Comparison of ENCODE assay signal across 24 cellular contexts in genomic region chr17:40777459-40777858, GRCh38. TPM values are rescaled to one million over a fixed set of nuclear protein-coding genes. Genes with fewer than 3 reads are reported as not detected.
"Had no signal": no experiment of that assay in that cellular context is flagged by ENCODE, and none has a peak within 500 bp of the region (broad histone marks: within the 10 kb centered on the region; RNA-seq: fewer than 3 reads in every experiment).

No MANE protein-coding gene starts in this region.

- H3K27ac ChIP-seq: adrenal gland had no signal

- H3K4me1 ChIP-seq: adrenal gland had no signal

- DNase-seq: activated CD4-positive, alpha-beta T cell treated with anti-CD3 and anti-CD28 coated beads for 48 hours; activated CD4-positive, alpha-beta T cell treated with anti-CD3 and anti-CD28 coated beads, Interleukin-2, amount 50 U/mL, for 4 hours; activated CD4-positive, CD25-positive, alpha-beta regulatory T cell treated with anti-CD3 and anti-CD28 coated beads, Interleukin-2, amount 50 U/mL, for 72 hours; activated CD8-positive, alpha-beta memory T cell treated with anti-CD3 and anti-CD28 coated beads, Interleukin-2, amount 50 U/mL, for 48 hours; activated CD8-positive, alpha-beta T cell treated with anti-CD3 and anti-CD28 coated beads, Interleukin-2, amount 10 ng/mL, durations not matched to agents 7 days and 5 days; activated naive CD4-positive, alpha-beta T cell treated with anti-CD3 and anti-CD28 coated beads, Interleukin-2, amount 50 U/mL, for 16 hours; activated naive CD8-positive, alpha-beta T cell treated with anti-CD3 and anti-CD28 coated beads, Interleukin-2, amount 10 ng/mL, durations not matched to agents 7 days and 5 days; activated T-cell treated with anti-CD3 and anti-CD28 coated beads, Interleukin-2, amount 50 U/mL, for 1 hour; adrenal gland; anterior cingulate cortex; cerebellar nuclear complex; Karpas-422; NCI-H1048; NCI-H2081 treated with DMSO at 0.1 percent for 48 hours; NCI-H2171 treated with DMSO at 0.1 percent for 48 hours; NCI-H446; NCI-H82; PC-3; SHP77 treated with DMSO at 0.1 percent for 48 hours; T-helper 17 cell; T-helper 9 cell had no signal

- H3K4me3 ChIP-seq: adrenal gland had no signal

- H3K36me3 ChIP-seq: adrenal gland had no signal

- H3K9me3 ChIP-seq: adrenal gland had no signal

RNA-seq across cellular contexts. Expression of gene KRT27, which starts 4.9 kb away (rescaled TPM):
- total RNA-seq: activated CD8-positive, alpha-beta T cell treated with anti-CD3 and anti-CD28 coated beads, Interleukin-2, amount 10 ng/mL, durations not matched to agents 7 days and 5 days; activated naive CD8-positive, alpha-beta T cell treated with anti-CD3 and anti-CD28 coated beads, Interleukin-2, amount 10 ng/mL, durations not matched to agents 7 days and 5 days; adrenal gland; cardiac septum; M059J; PC-3; T-helper 17 cell; WTC11 had no signal

RNA-seq across cellular contexts. Expression of gene KRT26, which starts 5.5 kb away (rescaled TPM):
- total RNA-seq: activated CD8-positive, alpha-beta T cell treated with anti-CD3 and anti-CD28 coated beads, Interleukin-2, amount 10 ng/mL, durations not matched to agents 7 days and 5 days; activated naive CD8-positive, alpha-beta T cell treated with anti-CD3 and anti-CD28 coated beads, Interleukin-2, amount 10 ng/mL, durations not matched to agents 7 days and 5 days; adrenal gland; cardiac septum; M059J; PC-3; T-helper 17 cell; WTC11 had no signal
- polyA plus RNA-seq: adrenal gland had no signal

RNA-seq across cellular contexts. Expression of gene KRT28, which starts 22.3 kb away (rescaled TPM):
- total RNA-seq: activated CD8-positive, alpha-beta T cell treated with anti-CD3 and anti-CD28 coated beads, Interleukin-2, amount 10 ng/mL, durations not matched to agents 7 days and 5 days; activated naive CD8-positive, alpha-beta T cell treated with anti-CD3 and anti-CD28 coated beads, Interleukin-2, amount 10 ng/mL, durations not matched to agents 7 days and 5 days; adrenal gland; cardiac septum; M059J; PC-3; T-helper 17 cell; WTC11 had no signal
- polyA plus RNA-seq: adrenal gland had no signal

RNA-seq across cellular contexts. Expression of gene KRT25, which starts 22.3 kb away (rescaled TPM):
- total RNA-seq: activated CD8-positive, alpha-beta T cell treated with anti-CD3 and anti-CD28 coated beads, Interleukin-2, amount 10 ng/mL, durations not matched to agents 7 days and 5 days; activated naive CD8-positive, alpha-beta T cell treated with anti-CD3 and anti-CD28 coated beads, Interleukin-2, amount 10 ng/mL, durations not matched to agents 7 days and 5 days; adrenal gland; cardiac septum; M059J; PC-3; T-helper 17 cell; WTC11 had no signal
- polyA plus RNA-seq: adrenal gland had no signal
